In genomic region chr5:80192507-80193241, GRCh38 we compare ENCODE assay signal across 1 cellular context.
TF ChIP-seq lines count a peak whose summit lies in the region.

No MANE protein-coding gene starts in this region.

TF ChIP-seq in GM12878, 131 proteins besides CTCF, POLR2A, EP300 and RAD21 (continued from another document):
- no peak for TF ChIP-seq ZBTB40 (IDR thresholded peaks at IDR 0.05; ENCODE audit: borderline replicate concordance)
- TF ChIP-seq MEF2B (IDR thresholded peaks at IDR 0.05; ENCODE audit: partially characterized antibody, poor library complexity, severe bottlenecking): peak; percentile 54
